In the genomic region with DNA sequence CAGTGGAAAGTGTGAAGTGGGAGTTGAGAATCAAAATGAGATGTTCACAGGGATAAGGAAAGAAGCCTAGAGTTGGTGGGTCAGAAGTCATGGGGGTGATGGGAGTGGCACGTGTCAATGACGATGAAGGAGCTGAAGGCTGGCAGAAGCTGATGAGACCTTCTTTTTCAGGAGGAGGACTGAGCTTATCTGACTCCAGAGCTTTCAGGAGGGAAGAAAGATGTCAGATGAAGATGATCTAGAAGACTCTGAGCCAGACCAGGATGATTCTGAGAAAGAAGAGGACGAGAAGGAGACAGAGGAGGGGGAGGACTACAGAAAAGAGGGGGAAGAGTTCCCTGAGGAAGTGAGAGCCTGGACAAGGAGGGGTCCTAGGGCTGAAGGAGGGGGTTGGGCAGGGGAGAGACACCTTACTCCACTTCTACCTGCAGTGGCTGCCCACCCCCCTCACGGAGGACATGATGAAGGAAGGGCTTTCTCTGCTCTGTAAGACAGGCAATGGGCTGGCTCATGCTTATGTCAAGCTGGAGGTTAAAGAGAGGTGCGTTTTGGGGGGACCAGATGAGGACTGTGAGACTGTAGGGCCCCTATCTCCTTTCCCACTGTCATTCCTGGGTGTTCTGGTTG, we compare ENCODE assay signal across 2 cellular contexts.
TF ChIP-seq lines count a peak whose summit lies in the region.

No MANE protein-coding gene starts in this region.

TF ChIP-seq in SK-N-SH, 30 proteins besides CTCF, POLR2A, EP300 and RAD21 (continued from another document):
- TF ChIP-seq REST (IDR thresholded peaks at IDR 0.05; ENCODE audit: low read depth, low read length) (no peak), FOSL2 (IDR thresholded peaks at IDR 0.05; ENCODE audit: borderline replicate concordance, low read depth) (no peak), GATA2 (CRISPR knock-in tag; IDR thresholded peaks at IDR 0.05) (no peak), TCF12 (IDR thresholded peaks at IDR 0.05) (no peak), POLR2AphosphoS5 (IDR thresholded peaks at IDR 0.05; ENCODE audit: low read depth, low read length) (no peak), FOXJ3 (CRISPR knock-in tag; IDR thresholded peaks at IDR 0.05) (no peak), JUND (IDR thresholded peaks at IDR 0.05) (no peak), MXI1 (IDR thresholded peaks at IDR 0.05; ENCODE audit: low read depth, low read length) (no peak), ELF1 (IDR thresholded peaks at IDR 0.05) (no peak), RFX5 (IDR thresholded peaks at IDR 0.05; ENCODE audit: low read length) (no peak), YY1 (IDR thresholded peaks at IDR 0.05; ENCODE audit: low read depth) (no peak)
TF ChIP-seq in SK-N-SH: peak in this region for 0.

TF ChIP-seq in SK-N-SH treated with all-trans-retinoic acid at 6 μM for 48 hours, 23 proteins besides CTCF, POLR2A, EP300 and RAD21 (continued from another document):
- no peak for TF ChIP-seq PATZ1 (CRISPR knock-in tag; IDR thresholded peaks at IDR 0.05; ENCODE audit: borderline replicate concordance)
- TF ChIP-seq ZNF70 (CRISPR knock-in tag; IDR thresholded peaks at IDR 0.05): no peak
